Comparison of ENCODE assay signal across 1 cellular context in genomic region chr19:1490020-1490310, GRCh38.
TF ChIP-seq lines count a peak whose summit lies in the region.

No MANE protein-coding gene starts in this region.

TF ChIP-seq in endothelial cell of umbilical vein, 7 proteins besides CTCF, POLR2A, EP300 and RAD21:
- TF ChIP-seq POLR2AphosphoS5 (IDR thresholded peaks at IDR 0.05; ENCODE audit: insufficient read depth, low read depth, low read length), result no peak
- TF ChIP-seq GATA2 (IDR thresholded peaks at IDR 0.05; ENCODE audit: insufficient read depth, insufficient read length, low read depth, low read length), result no peak
- no peak for TF ChIP-seq EZH2 (IDR thresholded peaks at IDR 0.05; ENCODE audit: borderline replicate concordance, low read depth, low read length, severe bottlenecking)
- no peak for TF ChIP-seq MYC (IDR thresholded peaks at IDR 0.05; ENCODE audit: low read depth, low read length)
- TF ChIP-seq JUN (IDR thresholded peaks at IDR 0.05; ENCODE audit: borderline replicate concordance, insufficient read depth, insufficient read length, low read depth), result no peak
- TF ChIP-seq FOS (IDR thresholded peaks at IDR 0.05; ENCODE audit: borderline replicate concordance, insufficient read depth, low read length), result no peak
- no peak for TF ChIP-seq MAX (IDR thresholded peaks at IDR 0.05; ENCODE audit: insufficient read depth, insufficient read length)
